ENCODE assay signal across 8 cellular contexts in the genomic region with DNA sequence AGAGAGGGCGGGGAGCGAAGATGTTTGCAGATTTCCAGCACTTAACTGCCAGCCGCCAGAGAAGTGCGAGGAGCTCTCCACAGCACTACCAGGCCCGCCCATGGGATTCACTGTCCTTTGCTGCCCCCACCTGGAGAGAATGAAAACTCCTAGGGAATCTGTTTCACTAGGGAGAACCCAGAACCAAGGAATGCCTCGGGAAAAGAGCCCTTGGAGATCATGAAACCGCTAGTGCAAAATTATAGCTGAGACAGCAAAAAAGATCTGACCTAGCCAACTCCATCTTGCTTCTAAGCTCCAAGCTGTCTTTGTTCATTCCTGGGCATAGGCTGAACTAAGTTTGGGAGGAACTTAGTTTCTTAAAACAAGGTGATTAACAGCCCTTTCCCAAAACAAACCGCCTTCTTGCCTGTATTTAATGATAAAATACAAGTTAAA.
A peak's percentile ranks its signal among the peaks of the same experiment; 100 is the strongest.
DNase-seq lines count a peak whose midpoint lies in the region; ATAC-seq and TF ChIP-seq lines count a peak whose summit lies in the region.

No MANE protein-coding gene starts in this region.

- H3K9ac ChIP-seq in MM.1S (ENCODE audit: low read length) (no peak overlapping the region), neuronal stem cell (ENCODE audit: low read depth, low read length, poor library complexity) (no peak overlapping the region)

- peak; percentile 81 for TF ChIP-seq CTCF in GM12874 (IDR thresholded peaks at IDR 0.05; ENCODE audit: insufficient read depth, low read depth, low read length)
- TF ChIP-seq CTCF in MM.1S (IDR thresholded peaks at IDR 0.05; ENCODE audit: low read length) = peak; percentile 74
- peak; percentile 99 for TF ChIP-seq CTCF in RWPE2 (IDR thresholded peaks at IDR 0.05; ENCODE audit: poor library complexity, severe bottlenecking)

- H3K9me3 ChIP-seq in MM.1S (replicated peaks; ENCODE audit: insufficient read depth, low read length) (no peaks in the 10 kb centered on the region), RWPE2 (ENCODE audit: severe bottlenecking) (no peaks in the 10 kb centered on the region), neuronal stem cell (replicated peaks in 1 of 2; ENCODE audit: control insufficient read depth in 2 of 2, insufficient read depth in 1 of 2, low read depth in 1 of 2, low read length in 2 of 2) (no peaks in the 10 kb centered on the region)

- no peak overlapping the region for H3K27ac ChIP-seq in MM.1S (ENCODE audit: low read length)
- no peak overlapping the region for H3K27ac ChIP-seq in RWPE2 (ENCODE audit: poor library complexity, severe bottlenecking)
- no peak overlapping the region for H3K27ac ChIP-seq in neuronal stem cell (replicated peaks; ENCODE audit: low read length)
- no peak overlapping the region for H3K27ac ChIP-seq in substantia nigra (ENCODE audit: low read depth, low read length, poor library complexity, severe bottlenecking)

- H2AK5ac ChIP-seq in neuronal stem cell (ENCODE audit: low read depth, low read length) = no peak overlapping the region

- H3K23ac ChIP-seq in neuronal stem cell (ENCODE audit: low read depth, low read length, poor library complexity) = no peak overlapping the region

- no peak overlapping the region for H2BK15ac ChIP-seq in neuronal stem cell (ENCODE audit: low read length)

- ATAC-seq in RWPE2 (ENCODE audit: low read depth) = peak; percentile 96
- no peak for ATAC-seq in HG03108 (IDR thresholded peaks at IDR 0.05; ENCODE audit: unreplicated experiment)

- DNase-seq in MM.1S (peak; percentile 74), RWPE2 (ENCODE audit: low spot score) (peak; percentile 92), fibroblast of the conjunctiva (ENCODE audit: low read depth) (peak; percentile 66), neuronal stem cell (ENCODE audit: low spot score) (peak; percentile 86), substantia nigra (lab: John Stamatoyannopoulos, UW) (peak in 47 of 49 donors; percentile 13 to 83 (median 70))
- peak; percentile 40 to 42 for DNase-seq in activated T-helper 1 cell treated with anti-CD3 and anti-CD28 coated beads, Interleukin-2, amount 50 U/mL, for 16 hours (ENCODE audit: low read depth in 1 of 2, low spot score in 1 of 2)

- no peaks in the 10 kb centered on the region for H3K9me2 ChIP-seq in MM.1S (replicated peaks; ENCODE audit: insufficient read depth, low read length)

- no peak overlapping the region for H3K4ac ChIP-seq in neuronal stem cell (ENCODE audit: low read length)

- H3K27me3 ChIP-seq in MM.1S (replicated peaks; ENCODE audit: insufficient read depth, low read length) = no peaks in the 10 kb centered on the region
- no peaks in the 10 kb centered on the region for H3K27me3 ChIP-seq in RWPE2 (ENCODE audit: insufficient read depth, poor library complexity, severe bottlenecking)
- peaks cover 0 to 5% (median 0%) of the 10 kb centered on the region in 3 experiments for H3K27me3 ChIP-seq in neuronal stem cell (ENCODE audit: control insufficient read depth in 3 of 3, insufficient read depth in 3 of 3, low read depth in 1 of 3, low read length in 3 of 3)

- H3K14ac ChIP-seq in neuronal stem cell (ENCODE audit: low read length) = no peak overlapping the region

- no peak overlapping the region for H4K91ac ChIP-seq in neuronal stem cell (ENCODE audit: low read depth, low read length, poor library complexity)

- no peak overlapping the region for H3K4me3 ChIP-seq in MM.1S (ENCODE audit: low read length)
- no peak overlapping the region for H3K4me3 ChIP-seq in RWPE2 (ENCODE audit: severe bottlenecking)
- H3K4me3 ChIP-seq in neuronal stem cell (ENCODE audit: low read length in 2 of 2) = no peak overlapping the region

- no CpG with 5 or more reads among the region's 8 CpGs for WGBS in neuronal stem cell (ENCODE audit: extremely low coverage in 2 of 2, insufficient read length in 2 of 2, insufficient replicate concordance in 1 of 2), 2 donors

- H2AFZ ChIP-seq in MM.1S (ENCODE audit: low read length) (no peak overlapping the region), neuronal stem cell (ENCODE audit: low read length) (peak overlapping the region; percentile 35)

- H3K79me2 ChIP-seq in MM.1S (ENCODE audit: low read length) = no peaks in the 10 kb centered on the region

- no peak overlapping the region for H2BK12ac ChIP-seq in neuronal stem cell (ENCODE audit: low read length)

- H3K36me3 ChIP-seq in MM.1S (replicated peaks; ENCODE audit: insufficient read depth, low read length) (no peaks in the 10 kb centered on the region), RWPE2 (ENCODE audit: low read depth) (no peaks in the 10 kb centered on the region), neuronal stem cell (replicated peaks in 1 of 2; ENCODE audit: control insufficient read depth in 2 of 2, insufficient read depth in 2 of 2, low read length in 2 of 2) (no peaks in the 10 kb centered on the region)

- H3K4me2 ChIP-seq in MM.1S (ENCODE audit: low read depth, low read length) (no peak overlapping the region), neuronal stem cell (ENCODE audit: insufficient read depth, low read length, poor library complexity, severe bottlenecking) (no peak overlapping the region)

- no peak overlapping the region for H2BK120ac ChIP-seq in neuronal stem cell (ENCODE audit: low read depth, low read length)

- H4K20me1 ChIP-seq in MM.1S (ENCODE audit: insufficient read depth, low read length) = no peaks in the 10 kb centered on the region

- no peaks in the 10 kb centered on the region for H3K79me1 ChIP-seq in neuronal stem cell (ENCODE audit: low read depth, low read length)

- no peaks in the 10 kb centered on the region for H3F3A ChIP-seq in MM.1S (ENCODE audit: insufficient read depth, low read length)

- H3K4me1 ChIP-seq in MM.1S (ENCODE audit: low read length) = no peaks in the 10 kb centered on the region; the same call in 1 of the 2 replicates
- H3K4me1 ChIP-seq in RWPE2 (ENCODE audit: insufficient read depth, poor library complexity, severe bottlenecking) = no peaks in the 10 kb centered on the region
- H3K4me1 ChIP-seq in neuronal stem cell (ENCODE audit: control insufficient read depth in 2 of 2, insufficient read depth in 1 of 2, low read depth in 1 of 2, low read length in 2 of 2) = peaks cover 2 to 3% of the 10 kb centered on the region in 2 donors

- no peak overlapping the region for H4K8ac ChIP-seq in neuronal stem cell (ENCODE audit: low read depth, low read length)

- H3K18ac ChIP-seq in neuronal stem cell (ENCODE audit: low read length) = no peak overlapping the region

- H2BK5ac ChIP-seq in neuronal stem cell (ENCODE audit: low read length) = no peak overlapping the region

Comparison
In these comparisons a context has a peak if more than half of its experiments do, and no peak if none do; other contexts are left out.
1. DNase-seq: peak in every context shown above with its lines; median percentile 92 in RWPE2; 86 in neuronal stem cell; 74 in MM.1S; 70 in substantia nigra; 66 in fibroblast of the conjunctiva; 41 in activated T-helper 1 cell treated with anti-CD3 and anti-CD28 coated beads, Interleukin-2, amount 50 U/mL, for 16 hours.